11 cellular contexts compared by ENCODE assay signal in the genomic region with DNA sequence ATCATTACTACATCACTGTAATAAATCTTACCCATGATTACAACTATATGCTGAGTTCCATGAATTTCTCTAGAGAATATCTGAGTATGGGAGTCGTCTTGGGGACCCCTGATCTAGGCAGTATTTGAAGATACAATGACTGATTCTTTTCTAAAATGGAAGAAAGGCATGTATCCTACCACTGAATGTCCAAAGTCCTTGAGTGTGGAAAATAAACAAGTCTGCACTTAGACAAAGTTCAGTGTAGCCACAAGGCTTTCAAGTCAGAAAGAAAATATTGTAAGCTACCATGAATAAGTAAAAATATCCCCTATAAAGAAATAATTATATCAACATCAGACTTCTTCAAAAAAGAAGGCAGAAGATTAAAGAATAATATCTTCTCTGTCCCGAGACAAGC.
"Had no signal": no experiment of that assay in that cellular context is flagged by ENCODE, and none has a peak within 500 bp of the region (broad histone marks: within the 10 kb centered on the region; RNA-seq: fewer than 3 reads in every experiment).

No MANE protein-coding gene starts in this region.

- H3K4me1 Mint-ChIP-seq: GM23338, H9 had no signal

- H3K27ac Mint-ChIP-seq: GM23338, H9, HFFc6 had no signal

- DNase-seq: GM23248, GOT3, H7, H9, HCEC 1CT, HFFc6 had no signal

- H2AFZ ChIP-seq: GM23248, GM23338 had no signal

- ATAC-seq: GM23338, HCT116 had no signal

- FAIRE-seq: H1, H54 had no signal

- H3K27ac ChIP-seq: GM23248 had no signal

- H3K4me3 Mint-ChIP-seq: GM23338, H9, HFFc6 had no signal

- H3K9ac ChIP-seq: GM23248 had no signal

- H3K4me1 ChIP-seq: HAP-1 had no signal

- H3K36me3 ChIP-seq: HAP-1 had no signal

- H3K4me3 ChIP-seq: GM23248, GM23338, HAP-1 had no signal

- H3K4me2 ChIP-seq: GM23338 had no signal
